1 cellular context compared by ENCODE assay signal in the genomic region with DNA sequence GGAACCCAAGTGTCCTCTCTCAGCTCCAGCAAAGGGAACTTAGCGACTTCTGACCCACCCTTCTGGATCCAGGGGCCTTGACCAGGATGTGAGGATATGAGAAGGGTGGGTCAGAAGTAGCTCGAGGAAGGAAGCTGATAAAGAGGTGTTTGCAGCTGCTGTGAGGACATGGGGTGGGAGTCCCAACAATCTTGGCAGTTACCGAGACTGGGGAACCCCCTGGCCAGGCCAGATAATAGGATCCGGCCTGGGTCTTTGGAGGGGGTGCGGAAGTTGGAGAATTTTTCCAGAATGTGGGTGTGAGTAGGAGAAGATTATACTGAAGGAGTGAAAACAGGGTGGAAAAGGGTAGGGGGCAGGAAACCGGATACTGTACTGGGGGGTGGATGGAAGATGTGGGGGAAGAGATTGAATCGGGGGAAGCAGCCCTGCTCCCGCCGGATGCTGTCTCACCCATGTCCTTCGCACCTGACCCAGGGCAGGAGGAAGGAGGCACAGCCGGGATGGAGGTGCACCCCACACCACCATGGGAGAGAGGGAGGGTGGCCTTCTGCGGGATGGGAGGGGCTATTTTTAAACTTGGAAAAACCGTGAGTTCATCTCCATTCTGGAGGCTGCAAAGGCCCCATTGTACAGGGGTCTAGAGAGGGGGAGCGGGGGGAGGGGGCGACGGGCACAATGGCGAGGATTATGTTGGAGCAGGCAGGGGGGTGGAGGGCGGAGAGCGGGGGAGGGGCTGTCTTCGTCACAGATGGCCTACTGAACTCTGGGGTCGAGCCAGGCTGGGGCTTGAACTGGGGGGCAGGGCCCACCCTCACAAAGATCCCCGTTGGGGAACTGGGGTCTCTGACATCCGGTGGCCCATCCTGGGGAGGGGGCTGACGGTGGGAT.
TF ChIP-seq lines count a peak whose summit lies in the region.

No MANE protein-coding gene starts in this region.

TF ChIP-seq in IMR-90, 13 proteins besides CTCF, POLR2A, EP300 and RAD21 (continued from another document):
- TF ChIP-seq, protein P1, sequence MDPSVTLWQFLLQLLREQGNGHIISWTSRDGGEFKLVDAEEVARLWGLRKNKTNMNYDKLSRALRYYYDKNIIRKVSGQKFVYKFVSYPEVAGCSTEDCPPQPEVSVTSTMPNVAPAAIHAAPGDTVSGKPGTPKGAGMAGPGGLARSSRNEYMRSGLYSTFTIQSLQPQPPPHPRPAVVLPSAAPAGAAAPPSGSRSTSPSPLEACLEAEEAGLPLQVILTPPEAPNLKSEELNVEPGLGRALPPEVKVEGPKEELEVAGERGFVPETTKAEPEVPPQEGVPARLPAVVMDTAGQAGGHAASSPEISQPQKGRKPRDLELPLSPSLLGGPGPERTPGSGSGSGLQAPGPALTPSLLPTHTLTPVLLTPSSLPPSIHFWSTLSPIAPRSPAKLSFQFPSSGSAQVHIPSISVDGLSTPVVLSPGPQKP (IDR thresholded peaks at IDR 0.05; ENCODE audit: borderline replicate concordance, low read depth, low read length): no peak
- TF ChIP-seq, protein P2, sequence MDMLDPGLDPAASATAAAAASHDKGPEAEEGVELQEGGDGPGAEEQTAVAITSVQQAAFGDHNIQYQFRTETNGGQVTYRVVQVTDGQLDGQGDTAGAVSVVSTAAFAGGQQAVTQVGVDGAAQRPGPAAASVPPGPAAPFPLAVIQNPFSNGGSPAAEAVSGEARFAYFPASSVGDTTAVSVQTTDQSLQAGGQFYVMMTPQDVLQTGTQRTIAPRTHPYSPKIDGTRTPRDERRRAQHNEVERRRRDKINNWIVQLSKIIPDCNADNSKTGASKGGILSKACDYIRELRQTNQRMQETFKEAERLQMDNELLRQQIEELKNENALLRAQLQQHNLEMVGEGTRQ (IDR thresholded peaks at IDR 0.05; ENCODE audit: low read depth, low read length): no peak
- TF ChIP-seq MAZ (IDR thresholded peaks at IDR 0.05; ENCODE audit: borderline replicate concordance, low read depth, low read length): no peak
- no peak for TF ChIP-seq SMC3 (IDR thresholded peaks at IDR 0.05; ENCODE audit: low read depth, low read length)
TF ChIP-seq in IMR-90: peak in this region for 0.
